Comparison of ENCODE assay signal across 15 cellular contexts in genomic region chr9:76717611-76718010, GRCh38. TPM values are rescaled to one million over a fixed set of nuclear protein-coding genes. Genes with fewer than 3 reads are reported as not detected.
DNase-seq lines count a peak whose midpoint lies in the region; ATAC-seq, FAIRE-seq and TF ChIP-seq lines count a peak whose summit lies in the region.
"Had no signal": no experiment of that assay in that cellular context is flagged by ENCODE, and none has a peak within 500 bp of the region (broad histone marks: within the 10 kb centered on the region; RNA-seq: fewer than 3 reads in every experiment).

No MANE protein-coding gene starts in this region.

- TF ChIP-seq POLR2A in Peyer's patch (IDR thresholded peaks at IDR 0.05): no peak

- H3K27ac ChIP-seq in upper lobe of right lung (no peak overlapping the region), Peyer's patch (peak overlapping the region in 1 of 4 donors; percentile 38)
- H3K27ac ChIP-seq: right atrium auricular region, suprapubic skin had no signal

- FAIRE-seq in RCC 7860 (lab: Jason Lieb, UNC) (peak; percentile 73), islet of Langerhans (lab: Jason Lieb, UNC) (peak; percentile 58)
- FAIRE-seq: A204.1 had no signal

- H3K36me3 ChIP-seq in upper lobe of right lung (no peaks in the 10 kb centered on the region), Peyer's patch (no peaks in the 10 kb centered on the region)
- H3K36me3 ChIP-seq: heart left ventricle, right atrium auricular region, suprapubic skin had no signal

- H3K4me3 ChIP-seq in upper lobe of right lung (no peak overlapping the region), Peyer's patch (no peak overlapping the region)
- H3K4me3 ChIP-seq: heart left ventricle, right atrium auricular region, suprapubic skin had no signal

- DNase-seq in NCI-H146 (lab: John Stamatoyannopoulos, UW) (peak; percentile 42), NCI-H146 treated with DMSO at 0.1 percent for 48 hours (lab: John Stamatoyannopoulos, UW; ENCODE audit: unreplicated experiment) (no peak), RCC 7860 (ENCODE audit: low spot score) (peak; percentile 52), upper lobe of right lung (no peak), Peyer's patch (no peak)
- no peak for DNase-seq in activated T-cell treated with anti-CD3 and anti-CD28 coated beads, Interleukin-2, amount 50 U/mL, for 1 hour
- DNase-seq: activated naive CD8-positive, alpha-beta T cell treated with anti-CD3 and anti-CD28 coated beads, Interleukin-2, amount 10 ng/mL, durations not matched to agents 7 days and 5 days; heart left ventricle; mammary epithelial cell; NCI-H1694 treated with DMSO at 0.1 percent for 48 hours had no signal

- intact Hi-C loops in upper lobe of right lung (cut with DNase I): no loop called here

- no peaks in the 10 kb centered on the region for H3K4me1 ChIP-seq in upper lobe of right lung
- peaks cover 0 to 3% (median 0%) of the 10 kb centered on the region in 4 donors for H3K4me1 ChIP-seq in Peyer's patch
- H3K4me1 ChIP-seq: right atrium auricular region had no signal

- no peaks in the 10 kb centered on the region for H3K27me3 ChIP-seq in upper lobe of right lung
- no peaks in the 10 kb centered on the region for H3K27me3 ChIP-seq in Peyer's patch
- H3K27me3 ChIP-seq: right atrium auricular region, suprapubic skin had no signal

- TF ChIP-seq CTCF in upper lobe of right lung (IDR thresholded peaks at IDR 0.05) (no peak), Peyer's patch (IDR thresholded peaks at IDR 0.05) (no peak)

- H3K9me3 ChIP-seq in upper lobe of right lung (no peaks in the 10 kb centered on the region), Peyer's patch (no peaks in the 10 kb centered on the region)
- H3K9me3 ChIP-seq: heart left ventricle, right atrium auricular region, suprapubic skin had no signal

- ATAC-seq in upper lobe of right lung (peak; percentile 52), GM19455 (IDR thresholded peaks at IDR 0.05; ENCODE audit: unreplicated experiment) (no peak)
- ATAC-seq: heart left ventricle had no signal

RNA-seq across cellular contexts. Expression of gene PCA3, which starts 46.6 kb away (rescaled TPM):
- total RNA-seq in upper lobe of right lung (not detected), Peyer's patch (under 1 TPM in 1 of 4 donors, not detected in 3; 0.40 TPM)
- total RNA-seq: activated naive CD8-positive, alpha-beta T cell treated with anti-CD3 and anti-CD28 coated beads, Interleukin-2, amount 10 ng/mL, durations not matched to agents 7 days and 5 days; heart left ventricle; mammary epithelial cell; right atrium auricular region had no signal

Comparison
In these comparisons a context has a peak if more than half of its experiments do, and no peak if none do; other contexts are left out.
1. DNase-seq: peak in NCI-H146 (single experiment) and RCC 7860 (single experiment); none in NCI-H146 treated with DMSO at 0.1 percent for 48 hours (single experiment), upper lobe of right lung (single experiment), activated T-cell treated with anti-CD3 and anti-CD28 coated beads, Interleukin-2, amount 50 U/mL, for 1 hour (single experiment) and Peyer's patch (0 of 3).